ENCODE assay signal across 1 cellular context in the genomic region with DNA sequence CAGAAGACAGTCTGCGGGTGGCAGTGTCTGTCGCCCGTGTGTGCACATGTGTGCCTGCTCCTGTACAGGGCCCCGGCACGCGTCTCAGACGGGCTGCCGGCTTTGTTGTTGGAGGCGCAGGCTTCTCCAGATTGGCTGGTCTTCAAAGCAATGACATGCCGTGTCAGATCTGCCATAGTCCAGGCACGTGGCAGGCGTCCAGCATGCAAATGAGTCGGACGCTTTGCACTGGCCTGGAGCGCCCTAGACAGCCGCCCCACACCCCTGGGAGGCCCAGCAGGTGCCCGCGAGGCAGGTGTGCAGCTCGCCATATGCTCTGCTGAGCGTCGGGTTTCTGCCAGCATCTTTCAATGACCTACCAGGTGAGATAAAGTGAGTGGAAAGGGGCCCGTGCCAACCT.
TF ChIP-seq lines count a peak whose summit lies in the region.

No MANE protein-coding gene starts in this region.

TF ChIP-seq in WTC11, 78 proteins besides CTCF, POLR2A, EP300 and RAD21 (continued from another document):
- TF ChIP-seq GTF2I (CRISPR knock-in tag; conservative IDR thresholded peaks at IDR 0.05) (no peak), RELA (CRISPR knock-in tag; IDR thresholded peaks at IDR 0.05; ENCODE audit: borderline replicate concordance) (no peak), EMX1 (CRISPR knock-in tag; IDR thresholded peaks at IDR 0.05) (no peak), JAZF1 (CRISPR knock-in tag; IDR thresholded peaks at IDR 0.05) (no peak), CREM (CRISPR knock-in tag; IDR thresholded peaks at IDR 0.05) (no peak), TP53 (CRISPR knock-in tag; IDR thresholded peaks at IDR 0.05) (no peak), CREB1 (CRISPR knock-in tag; IDR thresholded peaks at IDR 0.05) (no peak), SMAD3 (CRISPR knock-in tag; IDR thresholded peaks at IDR 0.05; ENCODE audit: borderline replicate concordance) (no peak), FOXP1 (CRISPR knock-in tag; IDR thresholded peaks at IDR 0.05; ENCODE audit: borderline replicate concordance) (peak; percentile 33; the same call in 1 of the 2 replicates)
- TF ChIP-seq, protein P1, sequence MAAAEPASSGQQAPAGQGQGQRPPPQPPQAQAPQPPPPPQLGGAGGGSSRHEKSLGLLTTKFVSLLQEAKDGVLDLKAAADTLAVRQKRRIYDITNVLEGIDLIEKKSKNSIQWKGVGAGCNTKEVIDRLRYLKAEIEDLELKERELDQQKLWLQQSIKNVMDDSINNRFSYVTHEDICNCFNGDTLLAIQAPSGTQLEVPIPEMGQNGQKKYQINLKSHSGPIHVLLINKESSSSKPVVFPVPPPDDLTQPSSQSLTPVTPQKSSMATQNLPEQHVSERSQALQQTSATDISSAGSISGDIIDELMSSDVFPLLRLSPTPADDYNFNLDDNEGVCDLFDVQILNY (CRISPR knock-in tag; IDR thresholded peaks at IDR 0.05): no peak
- TF ChIP-seq, protein P2, sequence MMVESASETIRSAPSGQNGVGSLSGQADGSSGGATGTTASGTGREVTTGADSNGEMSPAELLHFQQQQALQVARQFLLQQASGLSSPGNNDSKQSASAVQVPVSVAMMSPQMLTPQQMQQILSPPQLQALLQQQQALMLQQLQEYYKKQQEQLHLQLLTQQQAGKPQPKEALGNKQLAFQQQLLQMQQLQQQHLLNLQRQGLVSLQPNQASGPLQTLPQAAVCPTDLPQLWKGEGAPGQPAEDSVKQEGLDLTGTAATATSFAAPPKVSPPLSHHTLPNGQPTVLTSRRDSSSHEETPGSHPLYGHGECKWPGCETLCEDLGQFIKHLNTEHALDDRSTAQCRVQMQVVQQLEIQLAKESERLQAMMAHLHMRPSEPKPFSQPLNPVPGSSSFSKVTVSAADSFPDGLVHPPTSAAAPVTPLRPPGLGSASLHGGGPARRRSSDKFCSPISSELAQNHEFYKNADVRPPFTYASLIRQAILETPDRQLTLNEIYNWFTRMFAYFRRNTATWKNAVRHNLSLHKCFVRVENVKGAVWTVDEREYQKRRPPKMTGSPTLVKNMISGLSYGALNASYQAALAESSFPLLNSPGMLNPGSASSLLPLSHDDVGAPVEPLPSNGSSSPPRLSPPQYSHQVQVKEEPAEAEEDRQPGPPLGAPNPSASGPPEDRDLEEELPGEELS (CRISPR knock-in tag; IDR thresholded peaks at IDR 0.05): no peak
